Comparison of ENCODE assay signal across 1 cellular context in genomic region chr16:47888142-47888541, GRCh38.
TF ChIP-seq lines count a peak whose summit lies in the region.

No MANE protein-coding gene starts in this region.

TF ChIP-seq in HepG2, 621 proteins besides CTCF, POLR2A, EP300 and RAD21 (continued from another document and continues in another):
- TF ChIP-seq, protein P1, sequence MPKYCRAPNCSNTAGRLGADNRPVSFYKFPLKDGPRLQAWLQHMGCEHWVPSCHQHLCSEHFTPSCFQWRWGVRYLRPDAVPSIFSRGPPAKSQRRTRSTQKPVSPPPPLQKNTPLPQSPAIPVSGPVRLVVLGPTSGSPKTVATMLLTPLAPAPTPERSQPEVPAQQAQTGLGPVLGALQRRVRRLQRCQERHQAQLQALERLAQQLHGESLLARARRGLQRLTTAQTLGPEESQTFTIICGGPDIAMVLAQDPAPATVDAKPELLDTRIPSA (CRISPR knock-in tag; IDR thresholded peaks at IDR 0.05; ENCODE audit: borderline replicate concordance), result no peak
- no peak for TF ChIP-seq HMGXB4 (CRISPR knock-in tag; IDR thresholded peaks at IDR 0.05; ENCODE audit: borderline replicate concordance in 1 of 2, low read depth in 1 of 2)
- TF ChIP-seq MEIS1 (CRISPR knock-in tag; IDR thresholded peaks at IDR 0.05; ENCODE audit: borderline replicate concordance), result no peak
- TF ChIP-seq KLF6 (CRISPR knock-in tag; IDR thresholded peaks at IDR 0.05), result no peak
- TF ChIP-seq ZNF331 (CRISPR knock-in tag; IDR thresholded peaks at IDR 0.05), result no peak
- no peak for TF ChIP-seq SYNCRIP (IDR thresholded peaks at IDR 0.05; ENCODE audit: insufficient read depth, low read depth, low read length)
- TF ChIP-seq ZNF350 (CRISPR knock-in tag; IDR thresholded peaks at IDR 0.05; ENCODE audit: borderline replicate concordance, low read depth), result no peak
- 0 out of 2 replicates have a peak, but pooled peaks have one; percentile 26 for TF ChIP-seq ZNF614 (CRISPR knock-in tag; IDR thresholded peaks at IDR 0.05; ENCODE audit: borderline replicate concordance)
- TF ChIP-seq BRF2 (CRISPR knock-in tag; IDR thresholded peaks at IDR 0.05), result no peak
- TF ChIP-seq ZBTB2 (CRISPR knock-in tag; IDR thresholded peaks at IDR 0.05; ENCODE audit: low read depth), result no peak
- no peak for TF ChIP-seq ARNT (IDR thresholded peaks at IDR 0.05)
- TF ChIP-seq ZBTB7B (CRISPR knock-in tag; IDR thresholded peaks at IDR 0.05), result no peak
- TF ChIP-seq ZNF784 (CRISPR knock-in tag; IDR thresholded peaks at IDR 0.05; ENCODE audit: borderline replicate concordance), result no peak
- TF ChIP-seq ZNF33B (CRISPR knock-in tag; IDR thresholded peaks at IDR 0.05), result no peak
- peak; percentile 87 for TF ChIP-seq ARID5B (CRISPR knock-in tag; IDR thresholded peaks at IDR 0.05)
- no peak for TF ChIP-seq ZNF782 (CRISPR knock-in tag; IDR thresholded peaks at IDR 0.05; ENCODE audit: borderline replicate concordance)
- TF ChIP-seq TEAD2 (CRISPR knock-in tag; IDR thresholded peaks at IDR 0.05), result no peak
- TF ChIP-seq CEBPG (CRISPR knock-in tag; IDR thresholded peaks at IDR 0.05), result no peak
- no peak for TF ChIP-seq HMGA1 (CRISPR knock-in tag; conservative IDR thresholded peaks at IDR 0.05)
- TF ChIP-seq E2F1 (CRISPR knock-in tag; IDR thresholded peaks at IDR 0.05), result no peak
- TF ChIP-seq TCF7 (IDR thresholded peaks at IDR 0.05; ENCODE audit: low read depth), result peak; percentile 11; the same call in 1 of the 2 replicates
- TF ChIP-seq MAX (IDR thresholded peaks at IDR 0.05), result peak; percentile 51; the same call in 1 of the 2 replicates
- TF ChIP-seq ZNF572 (CRISPR knock-in tag; IDR thresholded peaks at IDR 0.05), result no peak
- TF ChIP-seq ZFP1 (CRISPR knock-in tag; IDR thresholded peaks at IDR 0.05), result no peak
- no peak for TF ChIP-seq ZNF335 (CRISPR knock-in tag; IDR thresholded peaks at IDR 0.05)
- no peak for TF ChIP-seq HHEX (CRISPR knock-in tag; IDR thresholded peaks at IDR 0.05)
- TF ChIP-seq ZNF329 (CRISPR knock-in tag; IDR thresholded peaks at IDR 0.05; ENCODE audit: low read depth), result no peak
- TF ChIP-seq STAT6 (CRISPR knock-in tag; IDR thresholded peaks at IDR 0.05; ENCODE audit: borderline replicate concordance), result no peak
- TF ChIP-seq HNRNPUL1 (IDR thresholded peaks at IDR 0.05; ENCODE audit: low read depth, low read length), result no peak
- TF ChIP-seq BATF2 (CRISPR knock-in tag; IDR thresholded peaks at IDR 0.05), result no peak
- no peak for TF ChIP-seq STAG1 (CRISPR knock-in tag; IDR thresholded peaks at IDR 0.05)
- no peak for TF ChIP-seq IRX3 (CRISPR knock-in tag; IDR thresholded peaks at IDR 0.05; ENCODE audit: borderline replicate concordance, low read depth)
- no peak for TF ChIP-seq HOXD1 (CRISPR knock-in tag; IDR thresholded peaks at IDR 0.05)
- TF ChIP-seq NFYC (CRISPR knock-in tag; IDR thresholded peaks at IDR 0.05), result no peak
- TF ChIP-seq ZNF710 (CRISPR knock-in tag; IDR thresholded peaks at IDR 0.05; ENCODE audit: borderline replicate concordance), result no peak
- no peak for TF ChIP-seq ZNF776 (CRISPR knock-in tag; IDR thresholded peaks at IDR 0.05)
- no peak for TF ChIP-seq ADNP (CRISPR knock-in tag; IDR thresholded peaks at IDR 0.05)
- TF ChIP-seq MTA1 (CRISPR knock-in tag; IDR thresholded peaks at IDR 0.05; ENCODE audit: borderline replicate concordance), result no peak
- TF ChIP-seq ZNF768 (CRISPR knock-in tag; IDR thresholded peaks at IDR 0.05), result no peak
- no peak for TF ChIP-seq FOSL1 (CRISPR knock-in tag; IDR thresholded peaks at IDR 0.05; ENCODE audit: borderline replicate concordance)
- TF ChIP-seq BRCA1 (CRISPR knock-in tag; IDR thresholded peaks at IDR 0.05), result no peak
- no peak for TF ChIP-seq ZNF235 (CRISPR knock-in tag; IDR thresholded peaks at IDR 0.05; ENCODE audit: borderline replicate concordance)
- peak; percentile 49; the same call in 1 of the 2 replicates for TF ChIP-seq RXRA (CRISPR knock-in tag; IDR thresholded peaks at IDR 0.05)
- no peak for TF ChIP-seq STAT5B (CRISPR knock-in tag; IDR thresholded peaks at IDR 0.05)
- TF ChIP-seq GATA4 (IDR thresholded peaks at IDR 0.05; ENCODE audit: borderline replicate concordance, low read depth), result no peak
- TF ChIP-seq KLF9 (CRISPR knock-in tag; IDR thresholded peaks at IDR 0.05; ENCODE audit: low read depth), result no peak
- no peak for TF ChIP-seq ZNF292 (CRISPR knock-in tag; IDR thresholded peaks at IDR 0.05; ENCODE audit: borderline replicate concordance, low read depth)
- no peak for TF ChIP-seq MBNL3 (CRISPR knock-in tag; conservative IDR thresholded peaks at IDR 0.05)
- no peak for TF ChIP-seq DNMT1 (CRISPR knock-in tag; IDR thresholded peaks at IDR 0.05)
- TF ChIP-seq SETDB1 (CRISPR knock-in tag; IDR thresholded peaks at IDR 0.05; ENCODE audit: borderline replicate concordance), result no peak
